Comparison of ENCODE assay signal across 23 cellular contexts in genomic region chr14:72646861-72647528, GRCh38.
A peak's percentile ranks its signal among the peaks of the same experiment; 100 is the strongest.
DNase-seq lines count a peak whose midpoint lies in the region; ATAC-seq and TF ChIP-seq lines count a peak whose summit lies in the region.
"Had no signal": no experiment of that assay in that cellular context is flagged by ENCODE, and none has a peak within 500 bp of the region (broad histone marks: within the 10 kb centered on the region; RNA-seq: fewer than 3 reads in every experiment).

No MANE protein-coding gene starts in this region.

- POLR2A ChIA-PET in PC-3 (lab: Charles Lee; ENCODE audit: unreplicated experiment) (no interaction called here), GM10248 (lab: Yijun Ruan, JAX) (no interaction called here)

- no peak overlapping the region for H2AFZ ChIP-seq in PC-3 (ENCODE audit: low read length)

- no peaks in the 10 kb centered on the region for H3K27me3 ChIP-seq in PC-3 (ENCODE audit: low read length)
- no peaks in the 10 kb centered on the region for H3K27me3 ChIP-seq in WERI-Rb-1 (ENCODE audit: insufficient read depth, low read depth, severe bottlenecking)
- H3K27me3 ChIP-seq: suprapubic skin had no signal

- H3K9me2 ChIP-seq in PC-3 (replicated peaks; ENCODE audit: low read length) = no peaks in the 10 kb centered on the region

- no peaks in the 10 kb centered on the region for H3K79me2 ChIP-seq in PC-3 (ENCODE audit: low read length)

- H3K27ac ChIP-seq in PC-3 (ENCODE audit: low read length) = peak overlapping the region; percentile 59
- H3K27ac ChIP-seq in WERI-Rb-1 = no peak overlapping the region
- H3K27ac ChIP-seq: gastroesophageal sphincter, SK-N-MC, suprapubic skin had no signal

- 0 out of 2 replicates have a peak overlapping the region, but pooled peaks have one; percentile 2 for H3K9ac ChIP-seq in PC-3 (ENCODE audit: low read length)

- DNase-seq in AG20443 (ENCODE audit: low spot score) (peak; percentile 33), PC-3 (peak; percentile 62), dedifferentiated amniotic fluid mesenchymal stem cell (ENCODE audit: extremely low spot score) (peak; percentile 38), iris pigment epithelial cell (ENCODE audit: low read depth) (peak; percentile 70), GM10248 (ENCODE audit: extremely low spot score) (no peak), erythroblast (lab: John Stamatoyannopoulos, UW) (no peak), WERI-Rb-1 (no peak)
- DNase-seq: activated CD4-positive, CD25-positive, alpha-beta regulatory T cell; activated CD8-positive, alpha-beta T cell treated with anti-CD3 and anti-CD28 coated beads for 36 hours; activated T-cell treated with anti-CD3 and anti-CD28 coated beads, Interleukin-2, amount 50 U/mL, for 1 hour; aorta; GF-D8; H7; NCI-H1092; NCI-H2029 treated with DMSO at 0.1 percent for 48 hours; right cardiac atrium; stimulated activated CD4-positive, alpha-beta T cell treated with anti-CD3 and anti-CD28 coated beads, Interleukin-15, amount 100 ng/mL, for 24 hours; T-helper 9 cell had no signal

- peaks cover 85% of the 10 kb centered on the region for H3K4me1 ChIP-seq in PC-3 (ENCODE audit: insufficient read depth, low read length)
- H3K4me1 ChIP-seq: suprapubic skin had no signal

- TF ChIP-seq CTCF in PC-3 (conservative IDR thresholded peaks at IDR 0.05; ENCODE audit: low read depth, low read length) = no peak
- TF ChIP-seq CTCF in GM10248 (IDR thresholded peaks at IDR 0.05; ENCODE audit: control extremely low read depth, extremely low read depth, low read depth, missing control alignments) = no peak
- TF ChIP-seq CTCF in WERI-Rb-1 (IDR thresholded peaks at IDR 0.05; ENCODE audit: low read depth, low read length) = no peak

- intact Hi-C loops in PC-3 (cut with micrococcal nuclease) = no loop called here

- CTCF ChIA-PET in PC-3 (lab: Charles Lee) = no interaction called here
- CTCF ChIA-PET in GM10248 (lab: Yijun Ruan, JAX) = no interaction called here

- H3K36me3 ChIP-seq in PC-3 (ENCODE audit: low read depth, low read length) = no peaks in the 10 kb centered on the region
- H3K36me3 ChIP-seq in WERI-Rb-1 = no peaks in the 10 kb centered on the region
- H3K36me3 ChIP-seq: gastroesophageal sphincter, suprapubic skin had no signal

- no peaks in the 10 kb centered on the region for H3F3A ChIP-seq in PC-3 (ENCODE audit: low read length, unreplicated experiment)

- no peak overlapping the region for H3K4me3 ChIP-seq in PC-3 (ENCODE audit: low read length)
- no peak overlapping the region for H3K4me3 ChIP-seq in WERI-Rb-1 (ENCODE audit: low read depth, low read length)
- H3K4me3 ChIP-seq: gastroesophageal sphincter, K562, SK-N-MC, suprapubic skin had no signal

- H3K9me3 ChIP-seq in PC-3 (ENCODE audit: low read length) (no peaks in the 10 kb centered on the region), WERI-Rb-1 (ENCODE audit: severe bottlenecking) (peaks cover 3% of the 10 kb centered on the region)
- H3K9me3 ChIP-seq: gastroesophageal sphincter, suprapubic skin had no signal

- H3K4me2 ChIP-seq in PC-3 (ENCODE audit: low read length) = no peak overlapping the region

- ATAC-seq in PC-3 (no peak), GM18517 (IDR thresholded peaks at IDR 0.05; ENCODE audit: unreplicated experiment) (no peak)
- ATAC-seq: activated CD8-positive, alpha-beta T cell treated with anti-CD3 and anti-CD28 coated beads for 36 hours; gastroesophageal sphincter; K562; right cardiac atrium had no signal

- no peaks in the 10 kb centered on the region for H4K20me1 ChIP-seq in PC-3 (ENCODE audit: low read length)

- BruUV-seq in PC-3 (replicated peaks; lab: Mats Ljungman, UMichigan) = no TSS peak

- no peak for TF ChIP-seq POLR2A in erythroblast (IDR thresholded peaks at IDR 0.05; ENCODE audit: low read length)

Comparison
In these comparisons a context has a peak if more than half of its experiments do, and no peak if none do; other contexts are left out.
1. DNase-seq: peak in AG20443 (single experiment), PC-3 (single experiment), dedifferentiated amniotic fluid mesenchymal stem cell (single experiment) and iris pigment epithelial cell (single experiment); none in GM10248 (single experiment), erythroblast (0 of 2) and WERI-Rb-1 (single experiment).